In genomic region chr17:65453204-65453931, GRCh38 we compare ENCODE assay signal across 29 cellular contexts.
"Had no signal": no experiment of that assay in that cellular context is flagged by ENCODE, and none has a peak within 500 bp of the region (broad histone marks: within the 10 kb centered on the region; RNA-seq: fewer than 3 reads in every experiment).

No MANE protein-coding gene starts in this region.

- H3K9ac ChIP-seq: neural progenitor cell, parathyroid adenoma had no signal

- H3K36me3 ChIP-seq: ascending aorta, gastroesophageal sphincter, neural progenitor cell, right atrium auricular region, suprapubic skin, tibial artery had no signal

- H3K27me3 Mint-ChIP-seq: activated naive CD8-positive, alpha-beta T cell treated with anti-CD3 and anti-CD28 coated beads for 36 hours had no signal

- H3K27ac ChIP-seq: ascending aorta, gastroesophageal sphincter, hepatocyte, neural progenitor cell, parathyroid adenoma, right atrium auricular region, suprapubic skin, tibial artery, VCaP had no signal

- H3K4me3 Mint-ChIP-seq: activated CD4-positive, alpha-beta memory T cell treated with anti-CD3 and anti-CD28 coated beads for 36 hours; activated naive CD4-positive, alpha-beta T cell treated with anti-CD3 and anti-CD28 coated beads for 36 hours; activated naive CD8-positive, alpha-beta T cell treated with anti-CD3 and anti-CD28 coated beads for 36 hours; activated T-helper 1 cell treated with anti-CD3 and anti-CD28 coated beads, Interleukin-12 subunit alpha, Interleukin-12 subunit beta, Interleukin-2, Interleukin-4 antibody, amounts not matched to agents 30 ng/mL and 10 ng/mL and 1 ng/mL, durations not matched to agents 14 hours and 24 hours and 36 hours; brain; effector memory CD8-positive, alpha-beta T cell; immature natural killer cell; natural killer cell; neural progenitor cell had no signal

- H3K79me2 ChIP-seq: hepatocyte, parathyroid adenoma had no signal

- H3K4me2 ChIP-seq: hepatocyte, neural progenitor cell had no signal

- H3K36me3 Mint-ChIP-seq: activated CD4-positive, alpha-beta memory T cell treated with anti-CD3 and anti-CD28 coated beads for 36 hours; activated naive CD8-positive, alpha-beta T cell treated with anti-CD3 and anti-CD28 coated beads for 36 hours; brain; immature natural killer cell; natural killer cell had no signal

- H3K27ac Mint-ChIP-seq: activated CD4-positive, alpha-beta memory T cell treated with anti-CD3 and anti-CD28 coated beads for 36 hours; activated naive CD4-positive, alpha-beta T cell treated with anti-CD3 and anti-CD28 coated beads for 36 hours; activated naive CD8-positive, alpha-beta T cell treated with anti-CD3 and anti-CD28 coated beads for 36 hours; activated T-helper 1 cell treated with anti-CD3 and anti-CD28 coated beads, Interleukin-12 subunit alpha, Interleukin-12 subunit beta, Interleukin-2, Interleukin-4 antibody, amounts not matched to agents 30 ng/mL and 10 ng/mL and 1 ng/mL, durations not matched to agents 14 hours and 24 hours and 36 hours; brain; effector memory CD8-positive, alpha-beta T cell; immature natural killer cell; natural killer cell; neural progenitor cell had no signal

- DNase-seq: activated CD4-positive, alpha-beta memory T cell treated with anti-CD3 and anti-CD28 coated beads for 36 hours; activated CD4-positive, alpha-beta T cell treated with anti-CD3 and anti-CD28 coated beads for 48 hours; activated CD8-positive, alpha-beta memory T cell treated with anti-CD3 and anti-CD28 coated beads, Interleukin-2, amount 50 U/mL, for 4 hours; activated effector memory CD4-positive, alpha-beta T cell treated with anti-CD3 and anti-CD28 coated beads, Interleukin-2, amount 50 U/mL, for 16 hours; activated naive CD4-positive, alpha-beta T cell treated with anti-CD3 and anti-CD28 coated beads for 36 hours; activated naive CD8-positive, alpha-beta T cell treated with anti-CD3 and anti-CD28 coated beads for 36 hours; activated T-cell treated with anti-CD3 and anti-CD28 coated beads, Interleukin-2, amount 50 U/mL, for 1 hour; caudate nucleus; cortex of kidney; effector memory CD8-positive, alpha-beta T cell; immature natural killer cell; kidney; mesenchymal stem cell; natural killer cell; occipital lobe; stimulated activated CD4-positive, alpha-beta T cell treated with anti-CD3 and anti-CD28 coated beads, Interleukin-15, amount 100 ng/mL, for 24 hours; stimulated activated CD4-positive, alpha-beta T cell treated with anti-CD3 and anti-CD28 coated beads, Interleukin-2, amount 100 ng/mL, for 24 hours; stimulated activated naive CD4-positive, alpha-beta T cell; tibial artery had no signal

- H2AFZ ChIP-seq: hepatocyte, neural progenitor cell, parathyroid adenoma had no signal

- H3K4me3 ChIP-seq: ascending aorta, gastroesophageal sphincter, hepatocyte, neural progenitor cell, right atrium auricular region, suprapubic skin, tibial artery had no signal

- H3K4me1 ChIP-seq: tibial artery had no signal

- H3K9me3 Mint-ChIP-seq: effector memory CD8-positive, alpha-beta T cell; immature natural killer cell had no signal

- H3K4me1 Mint-ChIP-seq: activated naive CD8-positive, alpha-beta T cell treated with anti-CD3 and anti-CD28 coated beads for 36 hours; immature natural killer cell; natural killer cell had no signal

- H3K9me3 ChIP-seq: ascending aorta, gastroesophageal sphincter, right atrium auricular region, suprapubic skin, tibial artery had no signal

- H3K27me3 ChIP-seq: ascending aorta, gastroesophageal sphincter, hepatocyte, neural progenitor cell, right atrium auricular region, suprapubic skin, tibial artery had no signal
